Comparison of ENCODE assay signal across 20 cellular contexts in the genomic region with DNA sequence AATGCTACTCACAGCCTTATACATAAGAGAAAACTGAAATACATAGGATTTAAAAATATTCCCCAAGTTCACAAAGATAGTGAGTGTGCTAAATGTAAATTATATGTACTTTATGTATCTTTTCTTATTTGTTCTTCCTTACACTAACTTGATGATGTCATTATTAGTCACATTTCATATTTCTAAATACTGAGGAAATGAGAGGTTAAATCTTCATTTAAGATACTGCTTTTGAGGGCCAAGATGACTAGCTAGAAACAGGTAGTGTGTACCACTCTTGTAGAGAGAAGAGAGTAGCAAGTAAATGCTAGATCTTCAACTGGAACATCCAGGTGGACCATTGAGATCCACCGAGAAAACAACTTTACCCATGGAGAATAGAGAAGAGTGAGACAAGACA. TPM values are rescaled to one million over a fixed set of nuclear protein-coding genes. Genes with fewer than 3 reads are reported as not detected.
"Had no signal": no experiment of that assay in that cellular context is flagged by ENCODE, and none has a peak within 500 bp of the region (broad histone marks: within the 10 kb centered on the region; RNA-seq: fewer than 3 reads in every experiment).

No MANE protein-coding gene starts in this region.

- H3K4me3 Mint-ChIP-seq: activated CD8-positive, alpha-beta memory T cell treated with anti-CD3 and anti-CD28 coated beads, Interleukin-2, amount 10 ng/mL, durations not matched to agents 7 days and 5 days; activated naive CD8-positive, alpha-beta T cell treated with anti-CD3 and anti-CD28 coated beads, Interleukin-2, amount 10 ng/mL, durations not matched to agents 7 days and 5 days; brain; naive thymus-derived CD4-positive, alpha-beta T cell; T-helper 1 cell treated with Interleukin-12 subunit alpha and Interleukin-12 subunit beta and Interleukin-4 antibody, amounts not matched to agents 30 μg/mL and 1 μg/mL, for 36 hours had no signal

- H3K4me1 Mint-ChIP-seq: activated CD8-positive, alpha-beta memory T cell treated with anti-CD3 and anti-CD28 coated beads, Interleukin-2, amount 10 ng/mL, durations not matched to agents 7 days and 5 days; activated naive CD8-positive, alpha-beta T cell treated with anti-CD3 and anti-CD28 coated beads, Interleukin-2, amount 10 ng/mL, durations not matched to agents 7 days and 5 days; brain had no signal

- DNase-seq: activated CD4-positive, alpha-beta T cell treated with anti-CD3 and anti-CD28 coated beads for 1 hour; activated CD4-positive, alpha-beta T cell treated with anti-CD3 and anti-CD28 coated beads, Interleukin-2, amount 50 U/mL, for 48 hours; activated CD8-positive, alpha-beta memory T cell treated with anti-CD3 and anti-CD28 coated beads, Interleukin-2, amount 10 ng/mL, durations not matched to agents 7 days and 5 days; activated gamma-delta T cell treated with Interleukin-2 at 50 U/mL for 16 hours; activated naive CD8-positive, alpha-beta T cell treated with anti-CD3 and anti-CD28 coated beads, Interleukin-2, amount 10 ng/mL, durations not matched to agents 7 days and 5 days; cerebellar nuclear complex; cortex of kidney; effector CD8-positive, alpha-beta T cell; heart right ventricle; mesenchymal stem cell; naive thymus-derived CD4-positive, alpha-beta T cell; pancreas; stimulated activated CD4-positive, alpha-beta T cell treated with anti-CD3 and anti-CD28 coated beads, Interleukin-4, amount 100 ng/mL, for 1 hour; testis; upper lobe of left lung had no signal

- H3K9me3 Mint-ChIP-seq: brain had no signal

- ATAC-seq: activated CD8-positive, alpha-beta memory T cell treated with anti-CD3 and anti-CD28 coated beads, Interleukin-2, amount 10 ng/mL, durations not matched to agents 7 days and 5 days; heart right ventricle; naive thymus-derived CD4-positive, alpha-beta T cell; pancreas; sciatic nerve had no signal

- H3K27me3 Mint-ChIP-seq: activated CD8-positive, alpha-beta memory T cell treated with anti-CD3 and anti-CD28 coated beads, Interleukin-2, amount 10 ng/mL, durations not matched to agents 7 days and 5 days; brain had no signal

- H3K36me3 Mint-ChIP-seq: brain had no signal

- H3K27ac Mint-ChIP-seq: activated CD8-positive, alpha-beta memory T cell treated with anti-CD3 and anti-CD28 coated beads, Interleukin-2, amount 10 ng/mL, durations not matched to agents 7 days and 5 days; activated naive CD8-positive, alpha-beta T cell treated with anti-CD3 and anti-CD28 coated beads, Interleukin-2, amount 10 ng/mL, durations not matched to agents 7 days and 5 days; brain; naive thymus-derived CD4-positive, alpha-beta T cell; T-helper 1 cell treated with Interleukin-12 subunit alpha and Interleukin-12 subunit beta and Interleukin-4 antibody, amounts not matched to agents 30 μg/mL and 1 μg/mL, for 36 hours had no signal

RNA-seq across cellular contexts. Expression of gene PYHIN1, which starts 29.8 kb away (rescaled TPM):
- total RNA-seq: pulmonary artery endothelial cell, SJSA1 had no signal
